In the genomic region with DNA sequence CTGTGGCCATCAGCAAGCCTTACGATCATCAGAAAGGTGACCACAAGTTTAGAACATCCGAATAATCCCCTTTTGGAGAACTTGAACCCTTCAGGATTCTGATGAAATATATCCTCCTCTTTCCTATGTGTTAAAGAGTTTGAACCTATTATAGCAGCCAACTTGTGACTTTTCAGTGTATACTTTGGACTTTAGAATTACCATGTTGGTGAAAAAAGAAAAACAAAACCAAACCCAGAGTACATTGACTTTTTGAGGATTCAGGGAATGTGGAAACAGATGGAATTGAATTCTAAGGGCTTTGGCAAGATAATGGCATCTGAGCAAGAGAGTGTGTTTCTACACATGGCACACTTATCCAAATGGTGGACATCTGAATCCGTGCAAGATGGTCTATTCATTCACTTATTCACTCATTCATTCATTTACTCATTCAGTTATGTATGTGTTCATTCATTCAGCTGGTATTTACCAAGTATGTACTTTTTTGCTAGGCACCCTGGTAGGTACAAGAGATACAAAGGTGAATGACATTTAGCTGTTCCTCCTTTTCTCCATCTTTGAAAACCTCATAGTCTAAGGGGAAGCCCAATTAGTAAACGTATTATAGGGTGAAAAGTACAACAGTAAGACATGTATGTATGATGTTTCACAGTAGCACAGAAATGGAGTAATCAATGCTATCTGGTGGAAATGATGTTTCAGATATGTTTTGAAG, we compare ENCODE assay signal across 21 cellular contexts.
"Had no signal": no experiment of that assay in that cellular context is flagged by ENCODE, and none has a peak within 500 bp of the region (broad histone marks: within the 10 kb centered on the region; RNA-seq: fewer than 3 reads in every experiment).

No MANE protein-coding gene starts in this region.

- H3K36me3 ChIP-seq: gastrocnemius medialis, neutrophil, prostate gland, uterus had no signal

- H3K9me3 ChIP-seq: gastrocnemius medialis, neutrophil, prostate gland, sigmoid colon, uterus had no signal

- H3K27me3 ChIP-seq: gastrocnemius medialis, neutrophil, sigmoid colon, uterus had no signal

- H3K27ac ChIP-seq: gastrocnemius medialis, neutrophil, prostate gland, uterus had no signal

- DNase-seq: activated CD4-positive, alpha-beta T cell treated with anti-CD3 and anti-CD28 coated beads for 1 hour; activated CD4-positive, alpha-beta T cell treated with anti-CD3 and anti-CD28 coated beads, Interleukin-2, amount 50 U/mL, for 1 hour; activated CD8-positive, alpha-beta T cell treated with anti-CD3 and anti-CD28 coated beads for 36 hours; activated naive CD8-positive, alpha-beta T cell treated with anti-CD3 and anti-CD28 coated beads, Interleukin-2, amount 50 U/mL, for 24 hours; activated T-cell treated with anti-CD3 and anti-CD28 coated beads, Interleukin-2, amount 50 U/mL, for 48 hours; effector CD8-positive, alpha-beta T cell; glutamatergic neuron; islet precursor cell; mammary epithelial cell; naive B cell; nephron progenitor cell; stimulated activated CD4-positive, alpha-beta T cell treated with anti-CD3 and anti-CD28 coated beads, Interleukin-15, amount 100 ng/mL, for 24 hours; stimulated activated CD4-positive, alpha-beta T cell treated with anti-CD3 and anti-CD28 coated beads, Interleukin-2, amount 100 ng/mL, for 24 hours; stimulated activated naive CD4-positive, alpha-beta T cell treated with Interleukin-2 at 50 U/mL for 16 hours; T-helper 2 cell; uterus had no signal

- H3K4me3 ChIP-seq: gastrocnemius medialis, prostate gland, sigmoid colon, uterus had no signal

- H3K4me1 ChIP-seq: prostate gland, uterus had no signal

- ATAC-seq: activated CD8-positive, alpha-beta T cell treated with anti-CD3 and anti-CD28 coated beads for 36 hours; activated naive CD8-positive, alpha-beta T cell treated with anti-CD3 and anti-CD28 coated beads, Interleukin-2, amount 50 U/mL, for 24 hours; gastrocnemius medialis; WTC11 had no signal
